In genomic region chr9:92279302-92279701, GRCh38 we compare ENCODE assay signal across 1 cellular context.
TF ChIP-seq lines count a peak whose summit lies in the region.

No MANE protein-coding gene starts in this region.

TF ChIP-seq in IMR-90, 13 proteins besides CTCF, POLR2A, EP300 and RAD21:
- TF ChIP-seq BHLHE40 (IDR thresholded peaks at IDR 0.05; ENCODE audit: low read depth, low read length) (no peak), FOS (IDR thresholded peaks at IDR 0.05; ENCODE audit: low read depth, low read length) (no peak), CEBPB (IDR thresholded peaks at IDR 0.05; ENCODE audit: low read depth, low read length) (no peak), USF2 (IDR thresholded peaks at IDR 0.05; ENCODE audit: low read depth, low read length) (no peak), MAZ (IDR thresholded peaks at IDR 0.05; ENCODE audit: borderline replicate concordance, low read depth, low read length) (no peak), SMC3 (IDR thresholded peaks at IDR 0.05; ENCODE audit: low read depth, low read length) (no peak), RCOR1 (IDR thresholded peaks at IDR 0.05; ENCODE audit: insufficient replicate concordance, low read length) (no peak), ELK1 (IDR thresholded peaks at IDR 0.05; ENCODE audit: borderline replicate concordance, low read depth, low read length) (no peak), MAFK (IDR thresholded peaks at IDR 0.05; ENCODE audit: low read depth, low read length) (no peak), MXI1 (IDR thresholded peaks at IDR 0.05; ENCODE audit: borderline replicate concordance, low read depth, low read length) (no peak), RFX5 (IDR thresholded peaks at IDR 0.05; ENCODE audit: low read depth, low read length) (no peak), NFE2L2 (IDR thresholded peaks at IDR 0.05; ENCODE audit: low read depth, low read length) (no peak), CHD1 (IDR thresholded peaks at IDR 0.05; ENCODE audit: low read depth, low read length) (no peak)
